Comparison of ENCODE assay signal across 20 cellular contexts in genomic region chr5:1387876-1388275, GRCh38. TPM values are rescaled to one million over a fixed set of nuclear protein-coding genes. Genes with fewer than 3 reads are reported as not detected.
DNase-seq lines count a peak whose midpoint lies in the region; ATAC-seq and TF ChIP-seq lines count a peak whose summit lies in the region.
"Had no signal": no experiment of that assay in that cellular context is flagged by ENCODE, and none has a peak within 500 bp of the region (broad histone marks: within the 10 kb centered on the region; RNA-seq: fewer than 3 reads in every experiment).

No MANE protein-coding gene starts in this region.

- H3K9me3 ChIP-seq in CD8-positive, alpha-beta T cell (ENCODE audit: low read length) = no peaks in the 10 kb centered on the region
- H3K9me3 ChIP-seq in sigmoid colon = no peaks in the 10 kb centered on the region
- H3K9me3 ChIP-seq: BE2C had no signal

- DNase-seq in activated CD4-positive, alpha-beta T cell treated with anti-CD3 and anti-CD28 coated beads, Interleukin-2, amount 10 ng/mL, durations not matched to agents 7 days and 5 days = no peak
- DNase-seq in activated CD4-positive, alpha-beta T cell treated with anti-CD3 and anti-CD28 coated beads for 48 hours = no peak
- DNase-seq in CD8-positive, alpha-beta T cell = no peak
- DNase-seq in immature natural killer cell (no peak), nephron progenitor cell (no peak), SW 1271 (lab: John Stamatoyannopoulos, UW) (no peak), sigmoid colon (no peak)
- DNase-seq: BE2C, DMS79 treated with DMSO at 0.1 percent for 48 hours, HFFc6, NCI-H1417, NCI-H187, NCI-H2107, NCI-H226, NCI-H82 had no signal

- H3K9me3 Mint-ChIP-seq in activated CD4-positive, alpha-beta T cell treated with anti-CD3 and anti-CD28 coated beads, Interleukin-2, amount 10 ng/mL, durations not matched to agents 7 days and 5 days = no peaks in the 10 kb centered on the region
- no peaks in the 10 kb centered on the region for H3K9me3 Mint-ChIP-seq in CD8-positive, alpha-beta T cell
- H3K9me3 Mint-ChIP-seq in immature natural killer cell = no peaks in the 10 kb centered on the region
- peaks cover 6% of the 10 kb centered on the region for H3K9me3 Mint-ChIP-seq in nephron progenitor cell
- H3K9me3 Mint-ChIP-seq: HFFc6 had no signal

- intact Hi-C loops in CD8-positive, alpha-beta T cell (cut with DNase I, micrococcal nuclease) = loop anchor here (5.0 to 10.0 kb wide), 3 partner anchors 149 to 409 kb away; partner anchors contain the start of gene MRPL36 (in 1 of the 2)
- intact Hi-C loops in sigmoid colon (cut with DNase I) = no loop called here

- H3K4me3 Mint-ChIP-seq in activated CD4-positive, alpha-beta T cell treated with anti-CD3 and anti-CD28 coated beads, Interleukin-2, amount 10 ng/mL, durations not matched to agents 7 days and 5 days = no peak overlapping the region
- peak overlapping the region; percentile 53 for H3K4me3 Mint-ChIP-seq in CD8-positive, alpha-beta T cell
- H3K4me3 Mint-ChIP-seq in immature natural killer cell = peak overlapping the region in 3 of 5 donors; percentile 34 to 100 (median 57)
- H3K4me3 Mint-ChIP-seq in nephron progenitor cell = peak overlapping the region; percentile 9
- H3K4me3 Mint-ChIP-seq: HFFc6 had no signal

- no peaks in the 10 kb centered on the region for H3K27me3 ChIP-seq in CD8-positive, alpha-beta T cell (ENCODE audit: insufficient read depth, low read length)
- H3K27me3 ChIP-seq in sigmoid colon = peaks cover 2 to 40% (median 16%) of the 10 kb centered on the region in 3 donors

- peak overlapping the region; percentile 100 for H3K27ac Mint-ChIP-seq in activated CD4-positive, alpha-beta T cell treated with anti-CD3 and anti-CD28 coated beads, Interleukin-2, amount 10 ng/mL, durations not matched to agents 7 days and 5 days
- peak overlapping the region; percentile 100 for H3K27ac Mint-ChIP-seq in CD8-positive, alpha-beta T cell
- H3K27ac Mint-ChIP-seq in immature natural killer cell (peak overlapping the region in 5 of 6 donors; percentile 99 to 100 (median 100)), nephron progenitor cell (no peak overlapping the region)
- H3K27ac Mint-ChIP-seq: HFFc6 had no signal

- TF ChIP-seq EP300 in sigmoid colon (IDR thresholded peaks at IDR 0.05) = no peak

- H3K27ac ChIP-seq in CD8-positive, alpha-beta T cell (ENCODE audit: low read depth, low read length) = no peak overlapping the region
- no peak overlapping the region for H3K27ac ChIP-seq in sigmoid colon
- H3K27ac ChIP-seq: KMS-11 had no signal

- no peak overlapping the region for H3K4me3 ChIP-seq in CD8-positive, alpha-beta T cell (ENCODE audit: low read depth, low read length)
- H3K4me3 ChIP-seq in sigmoid colon = no peak overlapping the region

- no peaks in the 10 kb centered on the region for H3K36me3 Mint-ChIP-seq in activated CD4-positive, alpha-beta T cell treated with anti-CD3 and anti-CD28 coated beads, Interleukin-2, amount 10 ng/mL, durations not matched to agents 7 days and 5 days (ENCODE audit: low read depth)
- H3K36me3 Mint-ChIP-seq in CD8-positive, alpha-beta T cell = peaks cover 2% of the 10 kb centered on the region
- H3K36me3 Mint-ChIP-seq in immature natural killer cell = no peaks in the 10 kb centered on the region
- H3K36me3 Mint-ChIP-seq in nephron progenitor cell (ENCODE audit: low read depth) = no peaks in the 10 kb centered on the region

- peaks cover 14% of the 10 kb centered on the region for H3K4me1 ChIP-seq in CD8-positive, alpha-beta T cell (ENCODE audit: insufficient read depth, low read length)
- H3K4me1 ChIP-seq in sigmoid colon = peaks cover 0 to 16% (median 10%) of the 10 kb centered on the region in 4 donors
- H3K4me1 ChIP-seq: BE2C had no signal

- CTCF ChIA-PET in activated CD4-positive, alpha-beta T cell treated with anti-CD3 and anti-CD28 coated beads, Interleukin-2, amount 10 ng/mL, durations not matched to agents 7 days and 5 days (lab: Charles Lee) = no interaction called here
- CTCF ChIA-PET in CD8-positive, alpha-beta T cell (lab: Charles Lee) = no interaction called here

- H3K27me3 Mint-ChIP-seq in activated CD4-positive, alpha-beta T cell treated with anti-CD3 and anti-CD28 coated beads, Interleukin-2, amount 10 ng/mL, durations not matched to agents 7 days and 5 days = peaks cover 8% of the 10 kb centered on the region
- H3K27me3 Mint-ChIP-seq in CD8-positive, alpha-beta T cell (ENCODE audit: low read depth) = peaks cover 5% of the 10 kb centered on the region
- H3K27me3 Mint-ChIP-seq in immature natural killer cell (ENCODE audit: low read depth in 3 of 3) = peaks cover 9 to 27% (median 14%) of the 10 kb centered on the region in 3 donors
- peaks cover 90% of the 10 kb centered on the region for H3K27me3 Mint-ChIP-seq in nephron progenitor cell (ENCODE audit: low read depth, poor library complexity)

- no peak for TF ChIP-seq CTCF in CD8-positive, alpha-beta T cell (IDR thresholded peaks at IDR 0.05)
- TF ChIP-seq CTCF in nephron progenitor cell (IDR thresholded peaks at IDR 0.05) = no peak
- TF ChIP-seq CTCF in sigmoid colon (IDR thresholded peaks at IDR 0.05) = no peak

- ATAC-seq in CD8-positive, alpha-beta T cell = no peak
- no peak for ATAC-seq in GM21423 (IDR thresholded peaks at IDR 0.05; ENCODE audit: unreplicated experiment)

- H3K4me1 Mint-ChIP-seq in activated CD4-positive, alpha-beta T cell treated with anti-CD3 and anti-CD28 coated beads, Interleukin-2, amount 10 ng/mL, durations not matched to agents 7 days and 5 days = peaks cover 19% of the 10 kb centered on the region
- H3K4me1 Mint-ChIP-seq in CD8-positive, alpha-beta T cell (ENCODE audit: low read depth) = peaks cover 25% of the 10 kb centered on the region
- H3K4me1 Mint-ChIP-seq in immature natural killer cell = peaks cover 20 to 29% of the 10 kb centered on the region in 2 donors
- H3K4me1 Mint-ChIP-seq in nephron progenitor cell = peaks cover 19% of the 10 kb centered on the region

- TF ChIP-seq POLR2A in sigmoid colon (IDR thresholded peaks at IDR 0.05) = no peak

- 94 to 96% methylated on average over 5 of the region's 5 CpGs for WGBS in sigmoid colon, 2 donors

- POLR2A ChIA-PET in activated CD4-positive, alpha-beta T cell treated with anti-CD3 and anti-CD28 coated beads, Interleukin-2, amount 10 ng/mL, durations not matched to agents 7 days and 5 days (lab: Charles Lee) = no interaction called here
- POLR2A ChIA-PET in CD8-positive, alpha-beta T cell (lab: Charles Lee) = interaction anchor here (3.3 kb wide), 1 partner anchor 43 kb away, joined by 24 read pairs; the partner anchor contains the start of gene CLPTM1L

- H3K36me3 ChIP-seq in CD8-positive, alpha-beta T cell (ENCODE audit: insufficient read depth, low read length) = no peaks in the 10 kb centered on the region
- H3K36me3 ChIP-seq in sigmoid colon = no peaks in the 10 kb centered on the region
- H3K36me3 ChIP-seq: BE2C had no signal

RNA-seq across cellular contexts. Expression of gene CLPTM1L, which starts 43.0 kb away (rescaled TPM):
- 100 to 1,000 TPM; 122 to 123 TPM for total RNA-seq in activated CD4-positive, alpha-beta T cell treated with anti-CD3 and anti-CD28 coated beads, Interleukin-2, amount 10 ng/mL, durations not matched to agents 7 days and 5 days
- 10 to 100 TPM; 56.8 to 58.9 TPM for total RNA-seq in CD8-positive, alpha-beta T cell
- 10 to 100 TPM; 25.9 to 61.6 (median 35.7) TPM for polyA plus RNA-seq in immature natural killer cell
- total RNA-seq in sigmoid colon = 10 to 100 TPM; 49.5 to 67.8 (median 58.9) TPM
- polyA plus RNA-seq in sigmoid colon = 10 to 100 TPM; 33.1 to 90.5 (median 33.6) TPM

RNA-seq across cellular contexts. Expression of gene SLC6A3, which starts 57.4 kb away (rescaled TPM):
- total RNA-seq in activated CD4-positive, alpha-beta T cell treated with anti-CD3 and anti-CD28 coated beads, Interleukin-2, amount 10 ng/mL, durations not matched to agents 7 days and 5 days = under 1 TPM in 1 of 2 experiments, not detected in 1; 0.08 TPM
- total RNA-seq in CD8-positive, alpha-beta T cell = not detected
- polyA plus RNA-seq in immature natural killer cell (not detected), sigmoid colon (under 1 TPM in 1 of 3 donors, not detected in 2; 0.06 TPM)
- not detected for total RNA-seq in sigmoid colon
- total RNA-seq: A172, HFFc6, HT-29, RPMI7951 had no signal
